8 cellular contexts compared by ENCODE assay signal in the genomic region with DNA sequence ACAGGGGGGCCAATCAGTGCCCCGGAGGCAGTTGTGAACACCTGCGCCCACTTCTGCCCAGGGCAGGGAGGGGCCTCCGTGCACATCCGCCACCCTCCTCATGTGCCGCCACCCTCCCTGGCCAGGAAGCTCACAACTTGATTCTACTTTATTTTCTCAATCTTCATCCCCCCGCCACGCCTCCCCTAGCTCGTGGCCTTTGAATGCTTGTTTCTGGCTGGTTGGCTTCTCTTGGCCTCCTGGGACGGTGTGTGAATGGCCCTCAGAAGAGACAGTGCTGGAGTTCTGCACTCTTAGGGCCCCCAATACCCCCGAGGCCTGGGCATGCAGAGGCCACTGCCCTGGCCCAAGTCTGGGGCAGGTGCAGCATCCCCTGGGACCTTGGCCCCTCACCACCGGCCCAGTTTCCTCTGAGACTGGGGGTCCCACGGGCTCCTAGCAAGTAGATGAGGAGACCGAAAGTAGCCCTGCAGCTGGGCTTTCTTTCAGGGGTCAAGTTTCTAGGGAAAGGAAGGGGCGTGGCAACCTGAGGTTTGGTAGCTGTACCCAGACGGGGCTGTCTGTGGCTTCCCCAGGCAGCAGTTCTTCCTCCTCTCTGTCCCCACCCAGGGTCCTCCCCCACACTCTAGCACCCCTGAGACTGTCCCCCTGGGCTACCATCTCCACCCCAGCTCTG. TPM values are rescaled to one million over a fixed set of nuclear protein-coding genes. Genes with fewer than 3 reads are reported as not detected.
DNase-seq lines count a peak whose midpoint lies in the region; ATAC-seq and TF ChIP-seq lines count a peak whose summit lies in the region.

No MANE protein-coding gene starts in this region.

- peaks cover 20 to 29% of the 10 kb centered on the region in 2 donors for H3K4me1 Mint-ChIP-seq in immature natural killer cell

- H3K4me3 ChIP-seq in BLaER1 (peak overlapping the region; percentile 86), tibial artery (peak overlapping the region; percentile 65 to 68)

- TF ChIP-seq CTCF in tibial artery (IDR thresholded peaks at IDR 0.05) (no peak), omental fat pad (IDR thresholded peaks at IDR 0.05) (no peak)

- H4K20me1 ChIP-seq in BLaER1: peaks cover 13% of the 10 kb centered on the region; the same call in 1 of the 2 replicates

- peaks cover 0 to 5% (median 0%) of the 10 kb centered on the region in 3 donors for H3K27me3 Mint-ChIP-seq in immature natural killer cell (ENCODE audit: low read depth in 3 of 3)

- 0 out of 2 replicates have a peak, but pooled peaks cover 3% of the 10 kb centered on the region for H3K27me3 ChIP-seq in BLaER1
- H3K27me3 ChIP-seq in tibial artery: no peaks in the 10 kb centered on the region

- peaks cover 21% of the 10 kb centered on the region for H3K36me3 ChIP-seq in BLaER1
- H3K36me3 ChIP-seq in tibial artery: peaks cover 0 to 22% (median 21%) of the 10 kb centered on the region in 3 donors

- H3K27ac Mint-ChIP-seq in immature natural killer cell: peak overlapping the region; percentile 65 to 93 (median 80)

- peaks cover 0 to 3% (median 2%) of the 10 kb centered on the region in 3 donors for H3K36me3 Mint-ChIP-seq in immature natural killer cell

- H3K9me3 Mint-ChIP-seq in immature natural killer cell: no peaks in the 10 kb centered on the region

- no peak for ATAC-seq in omental fat pad (ENCODE audit: low FRiP score)

- intact Hi-C loops in tibial artery (cut with DNase I; ENCODE audit: low total_unique reads): no loop called here

- H3K27ac ChIP-seq in BLaER1 (peak overlapping the region; percentile 96), tibial artery (peak overlapping the region; percentile 69 to 80)

- H3K4me3 Mint-ChIP-seq in immature natural killer cell: peak overlapping the region; percentile 88 to 93 (median 91)

- DNase-seq in KG1 (lab: John Stamatoyannopoulos, UW) (peak; percentile 67), immature natural killer cell (peak; percentile 48 to 62 (median 53)), tibial artery (no peak), NCI-H510A treated with DMSO at 0.1 percent for 48 hours (lab: John Stamatoyannopoulos, UW) (no peak), omental fat pad (ENCODE audit: low spot score) (no peak), HK-2 (ENCODE audit: unreplicated experiment) (no peak)
- peak; percentile 63 for DNase-seq in activated T-cell treated with anti-CD3 and anti-CD28 coated beads, Interleukin-2, amount 50 U/mL, for 1 hour

- H3K4me1 ChIP-seq in BLaER1: peaks cover 90% of the 10 kb centered on the region
- peaks cover 0 to 47% (median 34%) of the 10 kb centered on the region in 4 donors for H3K4me1 ChIP-seq in tibial artery

- H3K9ac ChIP-seq in BLaER1: peak overlapping the region; percentile 92

- peak overlapping the region; percentile 99 for H3K4me2 ChIP-seq in BLaER1

- H3K9me3 ChIP-seq in BLaER1 (no peaks in the 10 kb centered on the region), tibial artery (no peaks in the 10 kb centered on the region)

RNA-seq across cellular contexts. Expression of a gene that starts 1.3 kb away (rescaled TPM):
- polyA plus RNA-seq in immature natural killer cell: 100 to 1,000 TPM; 124 to 171 (median 132) TPM
- 10 to 100 TPM; 14.0 to 45.1 (median 29.3) TPM for total RNA-seq in omental fat pad

RNA-seq across cellular contexts. Expression of a gene that starts 1.9 kb away (rescaled TPM):
- 1 to 10 TPM in 1 of 3 donors, under 1 TPM in 2; 0.48 to 1.3 (median 0.73) TPM for polyA plus RNA-seq in immature natural killer cell
- total RNA-seq in omental fat pad: 1 to 10 TPM in 3 of 4 donors, under 1 TPM in 1; 0.96 to 4.4 (median 1.4) TPM

RNA-seq across cellular contexts. Expression of a gene that starts 6.2 kb away (rescaled TPM):
- not detected for polyA plus RNA-seq in immature natural killer cell
- total RNA-seq in omental fat pad: under 1 TPM in 1 of 4 donors, not detected in 3; 0.65 TPM

RNA-seq across cellular contexts. Expression of a gene that starts 15.0 kb away (rescaled TPM):
- 10 to 100 TPM; 18.9 to 26.6 (median 24.1) TPM for polyA plus RNA-seq in immature natural killer cell
- total RNA-seq in omental fat pad: 10 to 100 TPM; 20.5 to 34.8 (median 23.4) TPM

RNA-seq across cellular contexts. Expression of a gene that starts 28.6 kb away (rescaled TPM):
- polyA plus RNA-seq in immature natural killer cell: not detected
- total RNA-seq in omental fat pad: 10 to 100 TPM in 1 of 4 donors, 1 to 10 TPM in 3; 2.9 to 16.7 (median 7.7) TPM

Comparison
In these comparisons a context has a peak if more than half of its experiments do, and no peak if none do; other contexts are left out.
1. DNase-seq: peak in KG1 (single experiment), activated T-cell treated with anti-CD3 and anti-CD28 coated beads, Interleukin-2, amount 50 U/mL, for 1 hour (single experiment) and immature natural killer cell (3 of 3); none in tibial artery (0 of 2), NCI-H510A treated with DMSO at 0.1 percent for 48 hours (single experiment), omental fat pad (single experiment) and HK-2 (single experiment).